1 cellular context compared by ENCODE assay signal in the genomic region with DNA sequence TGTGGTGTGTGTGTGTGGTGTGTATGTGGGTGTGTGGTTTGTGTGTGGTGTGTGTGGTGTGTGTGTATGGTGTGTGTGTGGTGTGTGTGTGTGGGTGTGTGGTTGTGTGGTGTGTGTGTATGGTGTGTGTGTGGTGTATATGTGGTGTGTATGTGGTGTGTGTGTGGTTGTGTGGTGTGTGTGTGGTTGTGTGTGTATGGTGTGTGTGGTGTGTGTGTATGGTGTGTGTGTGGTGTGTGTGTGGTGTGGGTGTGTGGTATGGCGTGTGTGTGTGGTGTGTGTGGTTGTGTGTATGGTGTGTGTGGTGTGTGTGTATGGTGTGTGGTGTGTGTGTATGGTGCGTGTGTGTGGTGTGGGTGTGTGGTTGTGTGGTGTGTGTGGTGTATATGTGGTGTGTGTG.
TF ChIP-seq lines count a peak whose summit lies in the region.

No MANE protein-coding gene starts in this region.

TF ChIP-seq in HEK293, 187 proteins besides CTCF, POLR2A, EP300 and RAD21 (continued from another document):
- TF ChIP-seq ELK4 (IDR thresholded peaks at IDR 0.05; ENCODE audit: borderline replicate concordance, low read depth, low read length) = no peak
- TF ChIP-seq ZNF266 (tag by site-specific recombination; IDR thresholded peaks at IDR 0.05; ENCODE audit: low read depth) = no peak; the same call in 1 of the 2 replicates
- TF ChIP-seq ZNF311 (tag by site-specific recombination; IDR thresholded peaks at IDR 0.05; ENCODE audit: borderline replicate concordance) = peak; percentile 33; the same call in 1 of the 2 replicates
- 0 out of 2 replicates have a peak, but pooled peaks have one; percentile 61 for TF ChIP-seq ZNF239 (tag by site-specific recombination; IDR thresholded peaks at IDR 0.05)
- no peak for TF ChIP-seq GLIS2 (tag by site-specific recombination; IDR thresholded peaks at IDR 0.05)
- no peak for TF ChIP-seq ZBTB20 (tag by site-specific recombination; IDR thresholded peaks at IDR 0.05)
- no peak for TF ChIP-seq KLF16 (tag by site-specific recombination; IDR thresholded peaks at IDR 0.05)
- no peak for TF ChIP-seq ZNF510 (tag by site-specific recombination; IDR thresholded peaks at IDR 0.05; ENCODE audit: insufficient replicate concordance)
- peak; percentile 36; the same call in 1 of the 2 replicates for TF ChIP-seq ZFHX2 (tag by site-specific recombination; conservative IDR thresholded peaks at IDR 0.05)
- no peak for TF ChIP-seq ZNF48 (tag by site-specific recombination; IDR thresholded peaks at IDR 0.05)
- TF ChIP-seq, protein P1, sequence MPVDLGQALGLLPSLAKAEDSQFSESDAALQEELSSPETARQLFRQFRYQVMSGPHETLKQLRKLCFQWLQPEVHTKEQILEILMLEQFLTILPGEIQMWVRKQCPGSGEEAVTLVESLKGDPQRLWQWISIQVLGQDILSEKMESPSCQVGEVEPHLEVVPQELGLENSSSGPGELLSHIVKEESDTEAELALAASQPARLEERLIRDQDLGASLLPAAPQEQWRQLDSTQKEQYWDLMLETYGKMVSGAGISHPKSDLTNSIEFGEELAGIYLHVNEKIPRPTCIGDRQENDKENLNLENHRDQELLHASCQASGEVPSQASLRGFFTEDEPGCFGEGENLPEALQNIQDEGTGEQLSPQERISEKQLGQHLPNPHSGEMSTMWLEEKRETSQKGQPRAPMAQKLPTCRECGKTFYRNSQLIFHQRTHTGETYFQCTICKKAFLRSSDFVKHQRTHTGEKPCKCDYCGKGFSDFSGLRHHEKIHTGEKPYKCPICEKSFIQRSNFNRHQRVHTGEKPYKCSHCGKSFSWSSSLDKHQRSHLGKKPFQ (tag by site-specific recombination; IDR thresholded peaks at IDR 0.05) = no peak
- TF ChIP-seq ZNF391 (tag by site-specific recombination; IDR thresholded peaks at IDR 0.05; ENCODE audit: borderline replicate concordance, low read depth) = no peak
- no peak for TF ChIP-seq ZNF792 (tag by site-specific recombination; IDR thresholded peaks at IDR 0.05)
- no peak for TF ChIP-seq ZNF830 (tag by site-specific recombination; IDR thresholded peaks at IDR 0.05; ENCODE audit: low read depth)
- TF ChIP-seq HOXD13 (CRISPR knock-in tag; IDR thresholded peaks at IDR 0.05; ENCODE audit: borderline replicate concordance) = 0 out of 2 replicates have a peak, but pooled peaks have one; percentile 10
